Comparison of ENCODE assay signal across 15 cellular contexts in the genomic region with DNA sequence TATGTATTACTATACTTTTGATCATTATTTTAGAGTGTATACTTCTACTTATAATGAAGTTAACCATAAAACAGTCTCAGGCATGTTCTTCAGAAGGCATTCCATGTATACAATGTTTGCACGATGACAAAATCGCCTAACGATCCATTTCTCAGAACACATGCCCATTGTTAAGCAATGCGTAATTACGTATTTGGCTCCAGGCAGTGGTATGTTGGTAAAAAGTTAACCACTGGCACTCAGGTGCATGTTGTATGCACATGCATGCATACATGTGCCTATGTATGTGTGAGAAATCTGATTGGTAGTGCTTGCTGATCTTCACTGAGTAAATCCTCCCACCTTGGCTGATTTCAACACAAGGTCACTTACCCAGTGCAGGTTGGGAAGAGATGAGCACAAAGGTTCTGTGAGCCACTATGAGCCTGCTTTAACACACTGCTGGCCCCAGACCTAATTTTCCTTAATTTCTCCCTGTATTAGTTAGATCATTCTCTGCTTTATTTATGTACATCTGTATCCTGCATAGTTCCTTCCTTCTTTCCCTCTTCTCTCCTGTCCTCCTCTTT.
"Had no signal": no experiment of that assay in that cellular context is flagged by ENCODE, and none has a peak within 500 bp of the region (broad histone marks: within the 10 kb centered on the region; RNA-seq: fewer than 3 reads in every experiment).

No MANE protein-coding gene starts in this region.

- H3K4me1 Mint-ChIP-seq: immature natural killer cell; naive thymus-derived CD8-positive, alpha-beta T cell had no signal

- H3K27ac Mint-ChIP-seq: immature natural killer cell; naive thymus-derived CD8-positive, alpha-beta T cell; type B pancreatic cell had no signal

- H3K36me3 Mint-ChIP-seq: immature natural killer cell; naive thymus-derived CD8-positive, alpha-beta T cell had no signal

- ATAC-seq: naive thymus-derived CD8-positive, alpha-beta T cell had no signal

- DNase-seq: dorsolateral prefrontal cortex; effector CD8-positive, alpha-beta T cell; immature natural killer cell; kidney; left cardiac atrium; left ventricle myocardium superior; naive thymus-derived CD8-positive, alpha-beta T cell; posterior cingulate gyrus; sigmoid colon; stimulated activated naive CD4-positive, alpha-beta T cell had no signal

- H3K27ac ChIP-seq: coronary artery, dorsolateral prefrontal cortex, esophagus muscularis mucosa, sigmoid colon, skin epidermis had no signal

- H3K9me3 Mint-ChIP-seq: neural crest cell had no signal

- H3K36me3 ChIP-seq: esophagus muscularis mucosa, sigmoid colon had no signal

- H3K9me3 ChIP-seq: esophagus muscularis mucosa, sigmoid colon had no signal

- H3K27me3 ChIP-seq: dorsolateral prefrontal cortex, esophagus muscularis mucosa, sigmoid colon had no signal

- H3K4me3 ChIP-seq: coronary artery, dorsolateral prefrontal cortex, esophagus muscularis mucosa, sigmoid colon, skin epidermis had no signal

- H3K4me3 Mint-ChIP-seq: immature natural killer cell; naive thymus-derived CD8-positive, alpha-beta T cell; neural crest cell; type B pancreatic cell had no signal

- H3K27me3 Mint-ChIP-seq: naive thymus-derived CD8-positive, alpha-beta T cell had no signal
